10 cellular contexts compared by ENCODE assay signal in the genomic region with DNA sequence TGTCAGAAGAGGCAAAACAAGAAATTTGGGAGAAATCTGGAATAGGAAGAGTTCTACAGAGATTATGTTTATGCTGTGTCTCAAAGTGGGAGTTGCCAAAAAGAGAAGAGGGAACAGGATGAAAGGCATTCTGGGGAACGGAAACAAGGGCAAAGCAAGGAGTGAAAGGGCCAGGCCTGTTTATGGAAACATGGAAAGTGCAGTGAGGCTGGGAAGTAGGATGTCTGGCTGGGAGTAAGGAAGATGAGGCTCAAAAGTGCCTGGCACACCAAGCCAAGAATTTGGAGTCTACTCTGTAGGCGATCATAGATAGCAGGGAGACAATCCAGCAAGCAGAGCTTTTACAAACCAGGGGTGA. TPM values are rescaled to one million over a fixed set of nuclear protein-coding genes. Genes with fewer than 3 reads are reported as not detected.
A peak's percentile ranks its signal among the peaks of the same experiment; 100 is the strongest.
DNase-seq lines count a peak whose midpoint lies in the region; TF ChIP-seq lines count a peak whose summit lies in the region.
"Had no signal": no experiment of that assay in that cellular context is flagged by ENCODE, and none has a peak within 500 bp of the region (broad histone marks: within the 10 kb centered on the region; RNA-seq: fewer than 3 reads in every experiment).

No MANE protein-coding gene starts in this region.

- no peaks in the 10 kb centered on the region for H3K36me3 Mint-ChIP-seq in CD14-positive monocyte

- intact Hi-C loops in CD14-positive monocyte (cut with micrococcal nuclease): loop anchor here (5.0 kb wide), 2 partner anchors 40 to 70 kb away; a partner anchor contains a TSS

- H3K27me3 Mint-ChIP-seq in CD14-positive monocyte (ENCODE audit: low read depth in 3 of 3): peaks cover 0 to 5% (median 2%) of the 10 kb centered on the region in 3 donors

- H3K4me1 ChIP-seq in HUES6 (ENCODE audit: control insufficient read depth, insufficient read depth, low read length) (peaks cover 15% of the 10 kb centered on the region), neutrophil (ENCODE audit: control insufficient read depth in 1 of 2, insufficient read depth in 1 of 2, low read depth in 1 of 2, low read length in 1 of 2) (peaks cover 18 to 36% of the 10 kb centered on the region in 2 experiments)

- peaks cover 3% of the 10 kb centered on the region for H3K36me3 ChIP-seq in HUES6 (ENCODE audit: control insufficient read depth, insufficient read depth, low read length)
- H3K36me3 ChIP-seq in neutrophil: peaks cover 2% of the 10 kb centered on the region

- H3K27me3 ChIP-seq in HUES6 (ENCODE audit: control insufficient read depth, insufficient read depth, low read length): no peaks in the 10 kb centered on the region
- H3K27me3 ChIP-seq in neutrophil: no peaks in the 10 kb centered on the region

- DNase-seq in CD14-positive monocyte (ENCODE audit: low spot score) (no peak), coronary artery (ENCODE audit: low spot score) (no peak), NCI-H2107 treated with DMSO at 0.1 percent for 48 hours (lab: John Stamatoyannopoulos, UW; ENCODE audit: unreplicated experiment) (no peak), DMS 273 treated with DMSO at 0.1 percent for 48 hours (lab: John Stamatoyannopoulos, UW) (no peak), NCI-H1694 (lab: John Stamatoyannopoulos, UW) (no peak), HEK293T (ENCODE audit: extremely low spot score) (no peak)
- DNase-seq: activated T-cell treated with anti-CD3 and anti-CD28 coated beads, Interleukin-2, amount 50 U/mL, for 72 hours; NCI-H1694 treated with DMSO at 0.1 percent for 48 hours had no signal

- POLR2A ChIA-PET in HEK293T (lab: Yijun Ruan, JAX): no interaction called here

- H3K27ac ChIP-seq in HUES6 (ENCODE audit: low read depth, low read length): no peak overlapping the region
- H3K27ac ChIP-seq in coronary artery: peak overlapping the region in 1 of 2 donors; percentile 97
- peak overlapping the region; percentile 98 for H3K27ac ChIP-seq in neutrophil

- H3K4me3 ChIP-seq in HUES6 (ENCODE audit: low read depth, low read length) (peak overlapping the region; percentile 70), coronary artery (peak overlapping the region; percentile 81), neutrophil (ENCODE audit: low read depth in 1 of 2, low read length in 1 of 2) (peak overlapping the region in 1 of 2 experiments; percentile 94)

- CTCF ChIA-PET in HEK293T (lab: Yijun Ruan, JAX): no interaction called here

- H3K9me3 Mint-ChIP-seq in CD14-positive monocyte: peaks cover 0 to 7% (median 0%) of the 10 kb centered on the region in 7 donors
- H3K9me3 Mint-ChIP-seq: activated T-cell treated with anti-CD3 and anti-CD28 coated beads, Interleukin-2, amount 50 U/mL, for 72 hours had no signal

- H3K4me3 Mint-ChIP-seq in CD14-positive monocyte: peak overlapping the region in 1 of 2 donors; percentile 23

- H3K27ac Mint-ChIP-seq in CD14-positive monocyte: peak overlapping the region; percentile 0 to 97 (median 90)

- peaks cover 25% of the 10 kb centered on the region for H3K4me1 Mint-ChIP-seq in CD14-positive monocyte

- H3K9me3 ChIP-seq in HUES6 (ENCODE audit: control insufficient read depth, insufficient read depth, low read depth, low read length) (no peaks in the 10 kb centered on the region), neutrophil (no peaks in the 10 kb centered on the region)

- TF ChIP-seq CTCF in CD14-positive monocyte (IDR thresholded peaks at IDR 0.05) (no peak), coronary artery (IDR thresholded peaks at IDR 0.05) (no peak), neutrophil (IDR thresholded peaks at IDR 0.05) (no peak)

- no peak overlapping the region for H3K9ac ChIP-seq in HUES6 (ENCODE audit: low read length)

TF ChIP-seq in HEK293T, 16 proteins besides CTCF, POLR2A, EP300 and RAD21:
- no peak for TF ChIP-seq SUZ12 (IDR thresholded peaks at IDR 0.05)
- no peak for TF ChIP-seq ZNF384 (IDR thresholded peaks at IDR 0.05)
- TF ChIP-seq CTBP1 (IDR thresholded peaks at IDR 0.05; ENCODE audit: borderline replicate concordance): no peak
- TF ChIP-seq BHLHE40 (IDR thresholded peaks at IDR 0.05; ENCODE audit: borderline replicate concordance): no peak
- TF ChIP-seq FOXM1 (IDR thresholded peaks at IDR 0.05; ENCODE audit: borderline replicate concordance): no peak

RNA-seq across cellular contexts. Expression of a gene that starts 1.8 kb away (rescaled TPM):
- polyA plus RNA-seq in CD14-positive monocyte: 10 to 100 TPM; 13.3 to 16.9 TPM

RNA-seq across cellular contexts. Expression of a gene that starts 41.4 kb away (rescaled TPM):
- polyA plus RNA-seq in CD14-positive monocyte: 10 to 100 TPM; 74.6 to 85.1 TPM
